In genomic region chr1:193110246-193110645, GRCh38 we compare ENCODE assay signal across 22 cellular contexts.
"Had no signal": no experiment of that assay in that cellular context is flagged by ENCODE, and none has a peak within 500 bp of the region (broad histone marks: within the 10 kb centered on the region; RNA-seq: fewer than 3 reads in every experiment).

No MANE protein-coding gene starts in this region.

- H3K4me2 ChIP-seq: hepatocyte had no signal

- H2AFZ ChIP-seq: hepatocyte had no signal

- H3K4me1 ChIP-seq: breast epithelium, colonic mucosa had no signal

- H3K9me3 ChIP-seq: breast epithelium, colonic mucosa, left lung, sigmoid colon, thyroid gland had no signal

- ATAC-seq: effector memory CD8-positive, alpha-beta T cell; esophagus mucosa; left lung; stimulated activated naive CD8-positive, alpha-beta T cell treated with anti-CD3 and anti-CD28 coated beads, Interleukin-15, Interleukin-2, amounts not matched to agents 100 U/mL and 50 U/mL, for 24 hours; WTC11 had no signal

- H3K27me3 ChIP-seq: breast epithelium, colonic mucosa, dorsolateral prefrontal cortex, hepatocyte, left lung, sigmoid colon, thyroid gland had no signal

- H3K27ac ChIP-seq: breast epithelium, colonic mucosa, dorsolateral prefrontal cortex, left lung, thyroid gland had no signal

- H3K36me3 ChIP-seq: breast epithelium, colonic mucosa, left lung, sigmoid colon, thyroid gland had no signal

- H3K79me2 ChIP-seq: hepatocyte had no signal

- FAIRE-seq: endothelial cell of umbilical vein had no signal

- H3K4me3 ChIP-seq: breast epithelium, colonic mucosa, dorsolateral prefrontal cortex, hepatocyte, left lung, sigmoid colon, thyroid gland had no signal

- DNase-seq: activated naive CD8-positive, alpha-beta T cell treated with anti-CD3 and anti-CD28 coated beads for 36 hours; activated T-cell treated with anti-CD3 and anti-CD28 coated beads, Interleukin-2, amount 50 U/mL, for 1 hour; colonic mucosa; dorsolateral prefrontal cortex; effector memory CD8-positive, alpha-beta T cell; foreskin melanocyte; glutamatergic neuron; immature natural killer cell; left lung; mammary epithelial cell; nucleus accumbens; sigmoid colon; stimulated activated CD4-positive, alpha-beta T cell treated with anti-CD3 and anti-CD28 coated beads, Interleukin-4, amount 100 ng/mL, for 1 hour; stimulated activated naive CD8-positive, alpha-beta T cell treated with anti-CD3 and anti-CD28 coated beads, Interleukin-15, Interleukin-2, amounts not matched to agents 100 U/mL and 50 U/mL, for 24 hours; substantia nigra; T-helper 9 cell; thyroid gland had no signal
